8 cellular contexts compared by ENCODE assay signal in the genomic region with DNA sequence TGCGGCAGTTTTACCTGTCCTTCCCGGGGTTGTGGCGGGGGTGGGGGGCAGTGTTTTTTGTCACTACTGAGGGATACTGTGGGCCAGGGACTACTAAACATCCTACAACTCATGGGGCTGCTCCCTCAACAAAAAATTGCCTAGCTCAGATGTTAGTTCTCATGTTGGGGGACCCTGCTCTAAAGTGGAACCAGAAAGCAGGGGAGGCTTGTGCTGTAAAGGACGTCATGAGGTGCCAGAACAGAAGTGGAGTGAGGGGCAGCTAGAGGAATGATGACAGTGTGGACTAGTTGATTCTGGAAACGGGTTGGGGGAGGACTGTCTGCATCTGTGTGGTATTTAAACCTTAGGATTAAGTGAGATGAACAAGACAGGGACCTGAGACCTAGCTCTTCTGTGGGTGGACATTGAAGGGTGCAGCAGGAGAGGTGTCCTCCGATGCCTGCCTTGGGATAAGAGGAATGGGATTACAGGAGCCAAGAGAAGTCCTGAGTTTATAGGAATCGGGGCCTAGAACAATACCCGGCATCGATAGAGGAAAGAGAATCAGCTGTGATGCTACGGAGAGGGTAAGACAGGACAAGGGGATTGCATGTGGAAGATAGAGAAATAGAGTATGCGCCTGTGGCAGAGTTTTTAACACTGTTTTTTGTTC. TPM values are rescaled to one million over a fixed set of nuclear protein-coding genes. Genes with fewer than 3 reads are reported as not detected.
DNase-seq lines count a peak whose midpoint lies in the region; ATAC-seq and TF ChIP-seq lines count a peak whose summit lies in the region.

No MANE protein-coding gene starts in this region.

- peaks cover 61 to 72% (median 69%) of the 10 kb centered on the region in 11 experiments for H3K36me3 ChIP-seq in BLaER1 treated with 17β-estradiol and CSF1 and Interleukin-3, amounts not matched to agents 10 nM and 100 nM
- peaks cover 35 to 60% of the 10 kb centered on the region in 2 experiments for H3K36me3 ChIP-seq in HCT116 (ENCODE audit: control insufficient read depth in 1 of 2, insufficient read depth in 2 of 2, low read length in 2 of 2)

- peaks cover 59% of the 10 kb centered on the region for H3K79me2 ChIP-seq in HCT116 (ENCODE audit: insufficient read depth, low read length)

- peaks cover 0 to 7% (median 4%) of the 10 kb centered on the region in 11 experiments; a peak in 10 of 22 replicates for H3K9me3 ChIP-seq in BLaER1 treated with 17β-estradiol and CSF1 and Interleukin-3, amounts not matched to agents 10 nM and 100 nM (replicated peaks in 1 of 11)
- no peaks in the 10 kb centered on the region for H3K9me3 ChIP-seq in HCT116 (ENCODE audit: control insufficient read depth in 1 of 2, insufficient read depth in 1 of 2, low read depth in 1 of 2, low read length in 2 of 2)

- H3K27ac Mint-ChIP-seq in activated T-helper 2 cell treated with anti-CD3 and anti-CD28 coated beads, Interferon-gamma antibody, Interleukin-2, Interleukin-4, amounts not matched to agents 10 μg/mL and 5 μg/mL and 100 μg/mL, durations not matched to agents 14 hours and 24 hours and 36 hours: peak overlapping the region; percentile 38
- H3K27ac Mint-ChIP-seq in mesothelial cell of epicardium: peak overlapping the region; percentile 76

- no peak for TF ChIP-seq POLR2A in HCT116 (IDR thresholded peaks at IDR 0.05; ENCODE audit: borderline replicate concordance, extremely low read depth, insufficient read depth, insufficient read length)

- CTCF ChIA-PET in HCT116 (lab: Charles Lee): no interaction called here

- TF ChIP-seq RAD21 in HCT116 (IDR thresholded peaks at IDR 0.05; ENCODE audit: low read depth): no peak

- RAD21 ChIA-PET in HCT116 (lab: Charles Lee; ENCODE audit: low non-redundant PET in 1 of 2, low total read pairs in 2 of 2, uncharacterized antibody in 2 of 2, unreplicated experiment in 2 of 2): no interaction called here

- peaks cover 73% of the 10 kb centered on the region for H3K36me3 Mint-ChIP-seq in activated T-helper 2 cell treated with anti-CD3 and anti-CD28 coated beads, Interferon-gamma antibody, Interleukin-2, Interleukin-4, amounts not matched to agents 10 μg/mL and 5 μg/mL and 100 μg/mL, durations not matched to agents 14 hours and 24 hours and 36 hours (ENCODE audit: low read depth)
- H3K36me3 Mint-ChIP-seq in mesothelial cell of epicardium: peaks cover 33% of the 10 kb centered on the region

- POLR2A ChIA-PET in HCT116 (lab: Charles Lee): interaction anchor here (0.6 kb wide), 1 partner anchor 409 kb away, joined by 3 read pairs; no protein-coding TSS in a partner anchor

- no peak overlapping the region for H2AFZ ChIP-seq in HCT116 (ENCODE audit: low read depth, low read length, poor library complexity, severe bottlenecking)

- no peaks in the 10 kb centered on the region for H3K9me3 Mint-ChIP-seq in activated T-helper 2 cell treated with anti-CD3 and anti-CD28 coated beads, Interferon-gamma antibody, Interleukin-2, Interleukin-4, amounts not matched to agents 10 μg/mL and 5 μg/mL and 100 μg/mL, durations not matched to agents 14 hours and 24 hours and 36 hours
- no peaks in the 10 kb centered on the region for H3K9me3 Mint-ChIP-seq in mesothelial cell of epicardium

- H3K4me3 Mint-ChIP-seq in activated T-helper 2 cell treated with anti-CD3 and anti-CD28 coated beads, Interferon-gamma antibody, Interleukin-2, Interleukin-4, amounts not matched to agents 10 μg/mL and 5 μg/mL and 100 μg/mL, durations not matched to agents 14 hours and 24 hours and 36 hours (ENCODE audit: low read depth): peak overlapping the region; percentile 97
- H3K4me3 Mint-ChIP-seq in mesothelial cell of epicardium: peak overlapping the region; percentile 96

- peaks cover 44% of the 10 kb centered on the region for H3K4me1 Mint-ChIP-seq in activated T-helper 2 cell treated with anti-CD3 and anti-CD28 coated beads, Interferon-gamma antibody, Interleukin-2, Interleukin-4, amounts not matched to agents 10 μg/mL and 5 μg/mL and 100 μg/mL, durations not matched to agents 14 hours and 24 hours and 36 hours (ENCODE audit: low read depth)
- peaks cover 29% of the 10 kb centered on the region for H3K4me1 Mint-ChIP-seq in mesothelial cell of epicardium

- H3K4me2 ChIP-seq in BLaER1 treated with 17β-estradiol and CSF1 and Interleukin-3, amounts not matched to agents 10 nM and 100 nM: peak overlapping the region; percentile 85 to 98 (median 93)
- H3K4me2 ChIP-seq in HCT116 (ENCODE audit: low read length): no peak overlapping the region

- BruUV-seq in HCT116 (replicated peaks; lab: Mats Ljungman, UMichigan): no TSS peak

- ATAC-seq in HCT116 (no peak), GM18867 (IDR thresholded peaks at IDR 0.05; ENCODE audit: unreplicated experiment) (no peak)

- intact Hi-C loops in HCT116 (cut with micrococcal nuclease): loop anchor here (5.0 kb wide), 1 partner anchor 397 kb away; no protein-coding TSS in a partner anchor
- intact Hi-C loops in activated T-helper 2 cell treated with anti-CD3 and anti-CD28 coated beads, Interferon-gamma antibody, Interleukin-2, Interleukin-4, amounts not matched to agents 10 μg/mL and 5 μg/mL and 100 μg/mL, durations not matched to agents 14 hours and 24 hours and 36 hours (cut with micrococcal nuclease): loop anchor here (5.0 kb wide), 4 partner anchors 148 to 397 kb away; a partner anchor contains a TSS

- H3K4me3 ChIP-seq in BLaER1 treated with 17β-estradiol and CSF1 and Interleukin-3, amounts not matched to agents 10 nM and 100 nM: peak overlapping the region in 9 of 10 experiments; percentile 82 to 97 (median 86); a peak in 18 of 20 replicates
- H3K4me3 ChIP-seq in HCT116 (replicated peaks in 1 of 2; ENCODE audit: low read depth in 1 of 2, low read length in 2 of 2): no peak overlapping the region

- H4K20me1 ChIP-seq in BLaER1 treated with 17β-estradiol and CSF1 and Interleukin-3, amounts not matched to agents 10 nM and 100 nM: peaks cover 62 to 73% (median 71%) of the 10 kb centered on the region in 11 experiments
- H4K20me1 ChIP-seq in HCT116 (ENCODE audit: insufficient read depth): peaks cover 39% of the 10 kb centered on the region; the same call in 1 of the 2 replicates

- peak overlapping the region in 8 of 11 experiments; percentile 16 to 99 (median 56); a peak in 13 of 22 replicates for H3K27ac ChIP-seq in BLaER1 treated with 17β-estradiol and CSF1 and Interleukin-3, amounts not matched to agents 10 nM and 100 nM
- peak overlapping the region; percentile 88 for H3K27ac ChIP-seq in HCT116 (ENCODE audit: low read depth, low read length)

- TF ChIP-seq CTCF in HCT116 (IDR thresholded peaks at IDR 0.05 in 2 of 3, conservative IDR thresholded peaks at IDR 0.05 in 1 of 3; ENCODE audit: borderline replicate concordance in 1 of 3, insufficient read depth in 1 of 3, low read depth in 2 of 3, low read length in 2 of 3) (no peak), mesothelial cell of epicardium (IDR thresholded peaks at IDR 0.05; ENCODE audit: unreplicated experiment) (no peak)

- peak overlapping the region; percentile 94 to 99 (median 97) for H3K9ac ChIP-seq in BLaER1 treated with 17β-estradiol and CSF1 and Interleukin-3, amounts not matched to agents 10 nM and 100 nM
- no peak overlapping the region for H3K9ac ChIP-seq in HCT116 (ENCODE audit: low read length)

- DNase-seq in HCT116 (ENCODE audit: low read depth, low spot score): no peak
- no peak for DNase-seq in activated T-helper 2 cell treated with anti-CD3 and anti-CD28 coated beads, Interferon-gamma antibody, Interleukin-2, Interleukin-4, amounts not matched to agents 10 μg/mL and 5 μg/mL and 100 μg/mL, durations not matched to agents 14 hours and 24 hours and 36 hours (ENCODE audit: low spot score)
- DNase-seq in mesothelial cell of epicardium (ENCODE audit: low spot score in 2 of 2, unreplicated experiment in 2 of 2): no peak
- DNase-seq in NCI-H69 (lab: John Stamatoyannopoulos, UW): no peak
- no peak for DNase-seq in NCI-H345 (lab: John Stamatoyannopoulos, UW)
- DNase-seq in NCI-H526 (lab: John Stamatoyannopoulos, UW): no peak

- H3K9me2 ChIP-seq in HCT116 (ENCODE audit: insufficient read depth): no peaks in the 10 kb centered on the region

- peaks cover 39 to 62% (median 50%) of the 10 kb centered on the region in 10 experiments for H3K4me1 ChIP-seq in BLaER1 treated with 17β-estradiol and CSF1 and Interleukin-3, amounts not matched to agents 10 nM and 100 nM
- H3K4me1 ChIP-seq in HCT116 (ENCODE audit: control insufficient read depth in 1 of 2, insufficient read depth in 2 of 2, low read length in 2 of 2): peaks cover 9 to 19% of the 10 kb centered on the region in 2 experiments

- H3K27me3 Mint-ChIP-seq in activated T-helper 2 cell treated with anti-CD3 and anti-CD28 coated beads, Interferon-gamma antibody, Interleukin-2, Interleukin-4, amounts not matched to agents 10 μg/mL and 5 μg/mL and 100 μg/mL, durations not matched to agents 14 hours and 24 hours and 36 hours (ENCODE audit: low read depth): peaks cover under 1% of the 10 kb centered on the region
- H3K27me3 Mint-ChIP-seq in mesothelial cell of epicardium (ENCODE audit: low read depth): peaks cover under 1% of the 10 kb centered on the region

- no peaks in the 10 kb centered on the region for H3K27me3 ChIP-seq in BLaER1 treated with 17β-estradiol and CSF1 and Interleukin-3, amounts not matched to agents 10 nM and 100 nM
- no peaks in the 10 kb centered on the region for H3K27me3 ChIP-seq in HCT116 (ENCODE audit: insufficient read depth, low read length)

TF ChIP-seq in HCT116, 20 proteins besides CTCF, POLR2A, EP300 and RAD21:
- TF ChIP-seq, protein P1, sequence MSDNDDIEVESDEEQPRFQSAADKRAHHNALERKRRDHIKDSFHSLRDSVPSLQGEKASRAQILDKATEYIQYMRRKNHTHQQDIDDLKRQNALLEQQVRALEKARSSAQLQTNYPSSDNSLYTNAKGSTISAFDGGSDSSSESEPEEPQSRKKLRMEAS (IDR thresholded peaks at IDR 0.05): no peak
- peak; percentile 52 for TF ChIP-seq POLR2AphosphoS5 (IDR thresholded peaks at IDR 0.05; ENCODE audit: low read depth, low read length)
- TF ChIP-seq CBX3 (IDR thresholded peaks at IDR 0.05; ENCODE audit: low read depth): no peak
- no peak for TF ChIP-seq YY1 (IDR thresholded peaks at IDR 0.05; ENCODE audit: extremely low read depth, insufficient replicate concordance, low read depth, low read length)
- TF ChIP-seq EGR1 (IDR thresholded peaks at IDR 0.05; ENCODE audit: low read depth): no peak

RNA-seq across cellular contexts. Expression of a gene that starts 2.7 kb away (rescaled TPM):
- total RNA-seq in HCT116 (2021; ENCODE audit: unreplicated experiment): 1,340 TPM
- polyA plus RNA-seq in HCT116 (2012): 3,999 and 4,166 TPM in 2 replicates
- 1,195 and 1,243 TPM in 2 replicates for total RNA-seq in activated T-helper 2 cell treated with anti-CD3 and anti-CD28 coated beads, Interferon-gamma antibody, Interleukin-2, Interleukin-4, amounts not matched to agents 10 μg/mL and 5 μg/mL and 100 μg/mL, durations not matched to agents 14 hours and 24 hours and 36 hours
- total RNA-seq in mesothelial cell of epicardium: 1,845 to 1,900 TPM (median 1,870 TPM) in 3 replicates

Comparison
In these comparisons a context has a peak if more than half of its experiments do, and no peak if none do; other contexts are left out.
1. H3K4me3 ChIP-seq: peak in BLaER1 treated with 17β-estradiol and CSF1 and Interleukin-3, amounts not matched to agents 10 nM and 100 nM (9 of 10); none in HCT116 (0 of 2).